ENCODE assay signal across 8 cellular contexts in the genomic region with DNA sequence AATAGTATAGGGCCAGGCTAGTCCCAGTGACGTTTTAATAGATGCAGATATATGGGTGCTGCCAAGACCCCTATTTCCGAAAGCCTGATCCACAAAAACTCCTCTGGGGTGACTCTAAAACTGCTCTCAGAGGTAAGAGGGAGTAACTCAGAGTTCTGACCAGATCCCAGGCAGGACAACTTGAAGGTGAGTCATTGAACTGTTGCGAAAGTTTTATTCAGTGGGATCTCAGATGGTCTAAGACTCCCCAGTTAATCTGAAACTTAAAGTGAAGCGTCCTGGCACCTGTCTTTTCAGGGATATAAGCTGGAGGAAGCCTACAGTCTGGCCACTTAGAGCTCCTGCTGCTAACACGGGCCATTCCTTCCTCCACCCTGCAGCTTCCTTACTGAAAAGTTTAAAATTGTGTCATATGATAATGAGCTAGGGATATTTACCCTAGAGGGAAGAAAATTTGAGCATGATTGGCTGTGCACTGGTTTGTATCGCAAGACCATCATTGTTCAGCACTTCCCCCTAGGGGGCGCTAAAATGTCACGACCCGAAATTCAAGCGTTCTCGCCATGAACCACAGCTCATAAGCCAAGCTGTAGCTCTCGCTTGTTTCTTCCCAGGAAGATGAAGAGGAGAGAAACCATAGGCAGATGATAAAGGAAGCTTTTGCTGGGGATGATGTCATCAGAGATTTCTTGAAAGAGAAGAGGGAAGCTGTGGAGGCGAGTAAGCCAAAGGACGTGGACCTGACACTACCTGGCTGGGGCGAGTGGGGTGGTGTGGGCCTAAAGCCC. TPM values are rescaled to one million over a fixed set of nuclear protein-coding genes. Genes with fewer than 3 reads are reported as not detected.
DNase-seq lines count a peak whose midpoint lies in the region; ATAC-seq and TF ChIP-seq lines count a peak whose summit lies in the region.

No MANE protein-coding gene starts in this region.

- intact Hi-C loops in left colon (cut with DNase I, micrococcal nuclease), result loop anchor here in 1 of 2 donors (2.0 to 10.0 kb wide), 2 partner anchors 103 to 129 kb away; no protein-coding TSS in a partner anchor

- peak; percentile 75 for TF ChIP-seq CTCF in C4-2B (conservative IDR thresholded peaks at IDR 0.05)

- DNase-seq in NCI-H1694 treated with DMSO at 0.1 percent for 48 hours (lab: John Stamatoyannopoulos, UW), result peak; percentile 50
- DNase-seq in activated CD4-positive, CD25-positive, alpha-beta regulatory T cell (lab: John Stamatoyannopoulos, UW), result peak; percentile 19 to 50 (median 30)
- DNase-seq in caudate nucleus (lab: John Stamatoyannopoulos, UW), result peak in 55 of 61 donors; percentile 1 to 79 (median 36)
- DNase-seq in left colon, result peak; percentile 57 to 72
- peak; percentile 70 for DNase-seq in stimulated activated CD4-positive, alpha-beta T cell treated with anti-CD3 and anti-CD28 coated beads, Interleukin-4, amount 100 ng/mL, for 24 hours

- ATAC-seq in GM19351 (IDR thresholded peaks at IDR 0.05; ENCODE audit: unreplicated experiment) (peak; percentile 61), left colon (peak; percentile 84), GM21717 (IDR thresholded peaks at IDR 0.05; ENCODE audit: unreplicated experiment) (no peak)

- H3K27ac ChIP-seq in C4-2B (no peak overlapping the region), caudate nucleus (ENCODE audit: low read depth, low read length) (no peak overlapping the region)

RNA-seq across cellular contexts. Expression of gene UTP14A, which starts 19.5 kb away (rescaled TPM):
- total RNA-seq in left colon, result 10 to 100 TPM; 10.5 to 13.2 TPM

RNA-seq across cellular contexts. Expression of gene BCORL1, which starts 56.9 kb away (rescaled TPM):
- 10 to 100 TPM; 10.6 to 12.2 TPM for total RNA-seq in left colon
